In genomic region chr12:93466625-93467350, GRCh38 we compare ENCODE assay signal across 8 cellular contexts. TPM values are rescaled to one million over a fixed set of nuclear protein-coding genes. Genes with fewer than 3 reads are reported as not detected.
DNase-seq lines count a peak whose midpoint lies in the region; ATAC-seq and TF ChIP-seq lines count a peak whose summit lies in the region.

No MANE protein-coding gene starts in this region.

- peaks cover 8% of the 10 kb centered on the region for H3K9me3 Mint-ChIP-seq in glutamatergic neuron (ENCODE audit: unreplicated experiment)

- H3F3A ChIP-seq in smooth muscle cell (ENCODE audit: low read depth) = no peaks in the 10 kb centered on the region

- H3K27ac Mint-ChIP-seq in glutamatergic neuron (ENCODE audit: unreplicated experiment) = peak overlapping the region; percentile 100

- 95% methylated on average over 9 of the region's 9 CpGs for WGBS in smooth muscle cell (ENCODE audit: low lambda C conversion rate)

- H3K4me1 Mint-ChIP-seq in glutamatergic neuron (ENCODE audit: low read depth, unreplicated experiment) = peaks cover 17% of the 10 kb centered on the region

- peak overlapping the region; percentile 95 for H3K27ac ChIP-seq in SJCRH30
- no peak overlapping the region for H3K27ac ChIP-seq in smooth muscle cell (ENCODE audit: low read depth)

- H3K9me3 ChIP-seq in SJCRH30 (replicated peaks) (no peaks in the 10 kb centered on the region), smooth muscle cell (replicated peaks; ENCODE audit: low read depth) (no peaks in the 10 kb centered on the region)

- peak overlapping the region; percentile 97 for H2AFZ ChIP-seq in smooth muscle cell (ENCODE audit: low read depth)

- H3K4me3 Mint-ChIP-seq in glutamatergic neuron (ENCODE audit: unreplicated experiment) = peak overlapping the region; percentile 98

- H3K36me3 ChIP-seq in SJCRH30 (peaks cover 14% of the 10 kb centered on the region; the same call in 1 of the 2 replicates), smooth muscle cell (ENCODE audit: low read depth) (no peaks in the 10 kb centered on the region)

- TF ChIP-seq CTCF in glutamatergic neuron (IDR thresholded peaks at IDR 0.05; ENCODE audit: partially characterized antibody, unreplicated experiment) = no peak
- TF ChIP-seq CTCF in smooth muscle cell (IDR thresholded peaks at IDR 0.05; ENCODE audit: borderline replicate concordance, insufficient read depth, poor library complexity, severe bottlenecking) = no peak

- H3K4me1 ChIP-seq in SJCRH30 = no peaks in the 10 kb centered on the region
- H3K4me1 ChIP-seq in smooth muscle cell (ENCODE audit: low read depth) = peaks cover 15% of the 10 kb centered on the region

- peak overlapping the region; percentile 89 for H3K4me2 ChIP-seq in smooth muscle cell

- H3K4me3 ChIP-seq in SJCRH30 = peak overlapping the region; percentile 100
- H3K4me3 ChIP-seq in smooth muscle cell = peak overlapping the region; percentile 77

- no peak overlapping the region for H3K9ac ChIP-seq in smooth muscle cell (ENCODE audit: low read depth)

- DNase-seq in SJCRH30 (no peak), glutamatergic neuron (no peak), smooth muscle cell (lab: John Stamatoyannopoulos, UW; ENCODE audit: unreplicated experiment) (no peak), erythroblast (lab: John Stamatoyannopoulos, UW) (no peak), NCI-H446 treated with DMSO at 0.1 percent for 48 hours (lab: John Stamatoyannopoulos, UW) (no peak)

- H4K20me1 ChIP-seq in smooth muscle cell (ENCODE audit: low read depth) = peaks cover 8% of the 10 kb centered on the region

- TF ChIP-seq POLR2A in erythroblast (IDR thresholded peaks at IDR 0.05; ENCODE audit: low read length) = no peak

- no peaks in the 10 kb centered on the region for H3K36me3 Mint-ChIP-seq in glutamatergic neuron (ENCODE audit: unreplicated experiment)

- ATAC-seq in GM21529 (IDR thresholded peaks at IDR 0.05; ENCODE audit: unreplicated experiment) (peak; percentile 10), HG03025 (IDR thresholded peaks at IDR 0.05; ENCODE audit: low FRiP score, unreplicated experiment) (no peak), HG03565 (IDR thresholded peaks at IDR 0.05; ENCODE audit: unreplicated experiment) (no peak)

- H3K27me3 ChIP-seq in SJCRH30 (no peaks in the 10 kb centered on the region), smooth muscle cell (ENCODE audit: low read depth) (no peaks in the 10 kb centered on the region)

- H3K79me2 ChIP-seq in smooth muscle cell (ENCODE audit: low read depth) = peaks cover 40% of the 10 kb centered on the region

- peaks cover 10% of the 10 kb centered on the region for H3K27me3 Mint-ChIP-seq in glutamatergic neuron (ENCODE audit: unreplicated experiment)

RNA-seq across cellular contexts. Expression of gene MRPL42, which starts 0.5 kb away (rescaled TPM):
- 93.2 and 117 TPM in 2 replicates for total RNA-seq in SJCRH30 (2014; rRNA removed; shearing (Covaris generic))
- 82.7 TPM for total RNA-seq in glutamatergic neuron (ENCODE audit: unreplicated experiment)
- 113 and 135 TPM in 2 replicates for total RNA-seq in smooth muscle cell
- 82.8 and 85.5 TPM in 2 replicates for polyA plus RNA-seq in smooth muscle cell

RNA-seq across cellular contexts. Expression of gene UBE2N, which starts 25.0 kb away (rescaled TPM):
- 210 and 222 TPM in 2 replicates for total RNA-seq in SJCRH30 (2014; rRNA removed; shearing (Covaris generic))
- total RNA-seq in glutamatergic neuron (ENCODE audit: unreplicated experiment) = 115 TPM
- total RNA-seq in smooth muscle cell = 61.3 and 69.3 TPM in 2 replicates
- polyA plus RNA-seq in smooth muscle cell = 104 and 111 TPM in 2 replicates
